ENCODE assay signal across 10 cellular contexts in the genomic region with DNA sequence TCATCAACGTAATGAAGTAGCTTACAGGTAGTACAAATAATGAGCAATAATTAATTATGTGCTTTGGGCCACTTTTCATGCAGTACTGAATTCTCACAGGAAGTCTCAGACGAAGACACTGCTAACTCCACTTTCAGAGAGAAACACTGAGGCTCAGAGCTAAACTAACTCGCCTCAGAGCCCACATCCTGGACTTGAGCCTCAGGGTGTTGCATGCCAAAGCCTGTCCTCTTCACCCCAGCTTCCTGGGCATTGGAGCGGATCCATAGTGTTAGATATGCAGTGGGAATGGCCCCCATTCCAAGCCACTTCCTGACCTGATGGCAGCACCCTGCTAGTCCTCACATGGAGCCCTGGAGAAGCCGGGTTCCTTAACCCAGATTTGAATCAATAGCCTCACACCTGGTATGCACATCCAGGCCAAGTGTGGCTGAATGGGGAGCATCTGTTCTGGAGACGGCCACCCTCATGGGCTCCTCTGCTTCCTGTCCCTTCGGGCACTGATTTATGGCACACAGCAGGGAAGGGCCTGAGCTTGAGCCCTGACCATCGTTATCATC.
"Had no signal": no experiment of that assay in that cellular context is flagged by ENCODE, and none has a peak within 500 bp of the region (broad histone marks: within the 10 kb centered on the region; RNA-seq: fewer than 3 reads in every experiment).

No MANE protein-coding gene starts in this region.

- H3K36me3 Mint-ChIP-seq: activated naive CD4-positive, alpha-beta T cell treated with anti-CD3 and anti-CD28 coated beads, Interleukin-2, amount 50 U/mL, for 72 hours had no signal

- H3K4me3 ChIP-seq: heart left ventricle, left ventricle myocardium inferior had no signal

- FAIRE-seq: islet of Langerhans had no signal

- H3K9me3 Mint-ChIP-seq: activated naive CD4-positive, alpha-beta T cell treated with anti-CD3 and anti-CD28 coated beads, Interleukin-2, amount 50 U/mL, for 72 hours; activated T-cell treated with anti-CD3 and anti-CD28 coated beads, Interleukin-2, amount 50 U/mL, for 4 hours; T-helper 2 cell treated with Interferon-gamma antibody and Interleukin-4, amounts not matched to agents 5 μg/mL and 100 μg/mL, for 36 hours had no signal

- H3K27ac ChIP-seq: foreskin keratinocyte, left ventricle myocardium inferior, parathyroid adenoma had no signal

- H3K27ac Mint-ChIP-seq: T-helper 2 cell treated with Interferon-gamma antibody and Interleukin-4, amounts not matched to agents 5 μg/mL and 100 μg/mL, for 36 hours had no signal

- ATAC-seq: activated naive CD4-positive, alpha-beta T cell treated with anti-CD3 and anti-CD28 coated beads, Interleukin-2, amount 50 U/mL, for 72 hours; activated T-cell treated with anti-CD3 and anti-CD28 coated beads, Interleukin-2, amount 50 U/mL, for 4 hours; foreskin keratinocyte; heart left ventricle had no signal

- H3K27me3 ChIP-seq: foreskin keratinocyte, heart left ventricle had no signal

- H3K4me3 Mint-ChIP-seq: activated T-cell treated with anti-CD3 and anti-CD28 coated beads, Interleukin-2, amount 50 U/mL, for 4 hours; T-helper 2 cell treated with Interferon-gamma antibody and Interleukin-4, amounts not matched to agents 5 μg/mL and 100 μg/mL, for 36 hours had no signal

- DNase-seq: activated effector memory CD4-positive, alpha-beta T cell treated with anti-CD3 and anti-CD28 coated beads, Interleukin-2, amount 50 U/mL, for 16 hours; activated T-cell treated with anti-CD3 and anti-CD28 coated beads, Interleukin-2, amount 50 U/mL, for 4 hours; foreskin keratinocyte; heart left ventricle; left ventricle myocardium inferior; stimulated activated CD4-positive, alpha-beta T cell treated with anti-CD3 and anti-CD28 coated beads, Interleukin-4, amount 100 ng/mL, for 4 hours had no signal
